ENCODE assay signal across 15 cellular contexts in the genomic region with DNA sequence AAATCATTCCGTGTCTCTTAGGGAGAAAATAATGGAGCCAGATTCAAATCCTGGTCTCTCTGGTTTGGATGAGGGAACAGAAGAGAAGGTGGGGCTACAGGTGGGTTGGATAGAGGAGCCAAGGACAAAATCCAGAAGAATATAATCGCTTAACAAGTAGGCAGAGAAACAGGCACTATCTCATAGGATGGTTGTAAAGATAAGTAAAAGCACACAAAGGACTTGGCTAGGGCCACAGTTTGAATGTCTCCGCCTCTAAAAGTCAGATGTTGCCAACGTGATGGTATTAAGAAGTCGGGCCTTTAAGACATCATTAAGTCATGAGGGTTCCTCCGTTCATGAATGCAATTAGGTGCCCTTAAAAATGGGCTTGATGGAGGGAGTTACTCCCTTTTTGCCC. TPM values are rescaled to one million over a fixed set of nuclear protein-coding genes. Genes with fewer than 3 reads are reported as not detected.
DNase-seq lines count a peak whose midpoint lies in the region; ATAC-seq and TF ChIP-seq lines count a peak whose summit lies in the region.
"Had no signal": no experiment of that assay in that cellular context is flagged by ENCODE, and none has a peak within 500 bp of the region (broad histone marks: within the 10 kb centered on the region; RNA-seq: fewer than 3 reads in every experiment).

No MANE protein-coding gene starts in this region.

- H3K4me3 ChIP-seq in mucosa of descending colon (no peak overlapping the region), heart right ventricle (no peak overlapping the region)
- H3K4me3 ChIP-seq: BLaER1 treated with 17β-estradiol and CSF1 and Interleukin-3, amounts not matched to agents 10 nM and 100 nM had no signal

- DNase-seq in SK-MEL-5 (ENCODE audit: low read depth, low spot score) = peak; percentile 16
- DNase-seq in mucosa of descending colon = peak in 1 of 3 donors; percentile 34
- no peak for DNase-seq in heart right ventricle
- no peak for DNase-seq in OCI-M1 (lab: John Stamatoyannopoulos, UW)
- DNase-seq in DMS 273 (lab: John Stamatoyannopoulos, UW; ENCODE audit: unreplicated experiment) = no peak
- no peak for DNase-seq in NCI-H2081 (lab: John Stamatoyannopoulos, UW)
- DNase-seq: ACHN; Calu3; CD4-positive, CD25-positive, alpha-beta regulatory T cell; DMS79 treated with DMSO at 0.1 percent for 48 hours; EL; GOT3; H9 had no signal

- no peaks in the 10 kb centered on the region for H3K27me3 ChIP-seq in heart right ventricle
- H3K27me3 ChIP-seq: BLaER1 treated with 17β-estradiol and CSF1 and Interleukin-3, amounts not matched to agents 10 nM and 100 nM had no signal

- peak overlapping the region; percentile 42 for H3K27ac ChIP-seq in cingulate gyrus (ENCODE audit: low read depth, low read length)
- no peak overlapping the region for H3K27ac ChIP-seq in heart right ventricle
- H3K27ac ChIP-seq: BLaER1 treated with 17β-estradiol and CSF1 and Interleukin-3, amounts not matched to agents 10 nM and 100 nM had no signal

- H3K36me3 ChIP-seq in mucosa of descending colon (ENCODE audit: low read depth) (no peaks in the 10 kb centered on the region), heart right ventricle (no peaks in the 10 kb centered on the region)

- H3K9me3 ChIP-seq in mucosa of descending colon (no peaks in the 10 kb centered on the region), heart right ventricle (no peaks in the 10 kb centered on the region)
- H3K9me3 ChIP-seq: BLaER1 treated with 17β-estradiol and CSF1 and Interleukin-3, amounts not matched to agents 10 nM and 100 nM had no signal

- TF ChIP-seq CTCF in mucosa of descending colon (IDR thresholded peaks at IDR 0.05) (no peak), heart right ventricle (IDR thresholded peaks at IDR 0.05) (no peak)

- WGBS in heart right ventricle, 2 donors = 84 to 86% methylated on average over 6 of the region's 6 CpGs

- peak; percentile 91 for ATAC-seq in mucosa of descending colon
- no peak for ATAC-seq in heart right ventricle

- in situ Hi-C loops in SK-MEL-5 (cut with HindIII; ENCODE audit: low pct_unique_long_range_greater_than_20kb, low sequenced_read_pairs) = no loop called here

- intact Hi-C loops in mucosa of descending colon (cut with DNase I, micrococcal nuclease) (no loop called here), heart right ventricle (cut with DNase I) (no loop called here)

- peaks cover 11% of the 10 kb centered on the region for H3K4me1 ChIP-seq in mucosa of descending colon (ENCODE audit: low read depth)
- H3K4me1 ChIP-seq in heart right ventricle = peaks cover 0 to 37% (median 23%) of the 10 kb centered on the region in 9 donors

RNA-seq across cellular contexts. Expression of gene SIK3, which starts 42.8 kb away (rescaled TPM):
- total RNA-seq in SK-MEL-5 (2014; rRNA removed; shearing (Covaris generic)) = 8.7 and 9.2 TPM in 2 replicates
- 12.0 and 17.1 TPM in 2 replicates for polyA plus RNA-seq in SK-MEL-5 (2015; cell fraction: cytosol; rRNA removed)
- 22.1 and 25.3 TPM in 2 replicates for polyA plus RNA-seq in SK-MEL-5 (2015; cell fraction: nucleus; rRNA removed)
- total RNA-seq in mucosa of descending colon (10 to 100 TPM; 28.1 to 55.6 (median 41.8) TPM), heart right ventricle (10 to 100 TPM; 27.8 to 47.3 (median 39.3) TPM)
- polyA plus RNA-seq in heart right ventricle = 10 to 100 TPM in 1 of 2 donors, 1 to 10 TPM in 1; 9.9 to 15.1 TPM
